Comparison of ENCODE assay signal across 18 cellular contexts in genomic region chr9:108967916-108968315, GRCh38.
"Had no signal": no experiment of that assay in that cellular context is flagged by ENCODE, and none has a peak within 500 bp of the region (broad histone marks: within the 10 kb centered on the region; RNA-seq: fewer than 3 reads in every experiment).

No MANE protein-coding gene starts in this region.

- H3K36me3 ChIP-seq: neutrophil had no signal

- H3K9ac ChIP-seq: parathyroid adenoma had no signal

- ATAC-seq: activated CD8-positive, alpha-beta T cell treated with anti-CD3 and anti-CD28 coated beads, Interleukin-2, amount 10 ng/mL, durations not matched to agents 7 days and 5 days; activated naive CD4-positive, alpha-beta T cell treated with anti-CD3 and anti-CD28 coated beads, Interleukin-2, amount 50 U/mL, for 72 hours had no signal

- H3K27ac ChIP-seq: epithelial cell of prostate, neutrophil, parathyroid adenoma, spleen, VCaP had no signal

- H3K9me3 ChIP-seq: ascending aorta, neutrophil, upper lobe of left lung had no signal

- H3K4me3 ChIP-seq: ascending aorta, spleen, upper lobe of left lung had no signal

- H2AFZ ChIP-seq: parathyroid adenoma had no signal

- H3K27me3 ChIP-seq: ascending aorta, neutrophil, spleen, upper lobe of left lung had no signal

- DNase-seq: activated CD4-positive, alpha-beta T cell treated with anti-CD3 and anti-CD28 coated beads for 1 hour; activated CD4-positive, alpha-beta T cell treated with anti-CD3 and anti-CD28 coated beads, Interleukin-2, amount 50 U/mL, for 1 hour; activated CD8-positive, alpha-beta T cell treated with anti-CD3 and anti-CD28 coated beads, Interleukin-2, amount 10 ng/mL, durations not matched to agents 7 days and 5 days; activated gamma-delta T cell treated with Interleukin-2 at 50 U/mL for 16 hours; cortex of kidney; endodermal cell; midbrain; spleen; stimulated activated CD4-positive, alpha-beta T cell treated with anti-CD3 and anti-CD28 coated beads, Interleukin-4, amount 100 ng/mL, for 1 hour; stimulated activated naive CD4-positive, alpha-beta T cell; T-helper 2 cell; upper lobe of left lung had no signal

- H3K79me2 ChIP-seq: parathyroid adenoma had no signal
